In the genomic region with DNA sequence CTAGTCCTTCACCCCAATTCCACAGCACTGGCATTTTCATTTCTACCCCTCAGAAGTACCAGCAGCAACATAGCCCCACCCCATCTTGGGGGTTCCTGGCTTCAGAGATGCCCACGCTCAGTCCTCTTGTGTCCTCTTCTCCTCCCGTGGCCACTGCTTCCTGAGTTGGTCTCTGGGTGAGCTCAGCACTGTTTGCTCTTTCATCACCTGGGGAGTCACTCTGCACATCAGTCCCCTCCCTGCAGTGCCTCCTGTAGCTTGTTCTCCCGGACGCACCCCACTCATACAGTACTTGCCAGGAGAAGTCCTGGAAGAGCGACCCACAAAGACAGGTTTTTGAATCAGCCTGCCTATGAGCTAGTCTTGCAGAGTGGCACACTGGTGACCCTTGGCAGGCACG, we compare ENCODE assay signal across 22 cellular contexts.
"Had no signal": no experiment of that assay in that cellular context is flagged by ENCODE, and none has a peak within 500 bp of the region (broad histone marks: within the 10 kb centered on the region; RNA-seq: fewer than 3 reads in every experiment).

No MANE protein-coding gene starts in this region.

- FAIRE-seq: endothelial cell of umbilical vein, frontal cortex, keratinocyte had no signal

- H3K79me2 ChIP-seq: hepatocyte had no signal

- DNase-seq: colonic mucosa; dermis blood vessel endothelial cell; dorsolateral prefrontal cortex; effector CD4-positive, alpha-beta T cell; effector memory CD4-positive, alpha-beta T cell; foreskin keratinocyte; heart left ventricle; hypothalamus; immature natural killer cell; left cardiac atrium; left lung; left ventricle myocardium superior; lower lobe of right lung; mesenchymal stem cell; mucosa of descending colon; naive B cell had no signal

- H3K36me3 ChIP-seq: colonic mucosa, esophagus muscularis mucosa, gastroesophageal sphincter, heart left ventricle, left lung, lower lobe of right lung had no signal

- H3K27me3 ChIP-seq: colonic mucosa, foreskin keratinocyte, hepatocyte had no signal

- H3K4me1 ChIP-seq: colonic mucosa, esophagus muscularis mucosa, foreskin keratinocyte, gastroesophageal sphincter, heart left ventricle, left lung, lower lobe of right lung had no signal

- H3K27ac ChIP-seq: colonic mucosa, dorsolateral prefrontal cortex, esophagus muscularis mucosa, foreskin keratinocyte, gastroesophageal sphincter, heart left ventricle, hepatocyte, left lung, lower lobe of right lung had no signal

- H3K4me2 ChIP-seq: hepatocyte had no signal

- H2AFZ ChIP-seq: hepatocyte had no signal

- H3K9me3 ChIP-seq: colonic mucosa, esophagus muscularis mucosa, gastroesophageal sphincter, heart left ventricle, left lung, lower lobe of right lung, mucosa of descending colon had no signal

- H3K4me3 ChIP-seq: colonic mucosa, dorsolateral prefrontal cortex, esophagus muscularis mucosa, gastroesophageal sphincter, heart left ventricle, hepatocyte, left lung, lower lobe of right lung, mucosa of descending colon had no signal
